In genomic region chr19:35556846-35557538, GRCh38 we compare ENCODE assay signal across 11 cellular contexts. TPM values are rescaled to one million over a fixed set of nuclear protein-coding genes. Genes with fewer than 3 reads are reported as not detected.
DNase-seq lines count a peak whose midpoint lies in the region; ATAC-seq and TF ChIP-seq lines count a peak whose summit lies in the region.
"Had no signal": no experiment of that assay in that cellular context is flagged by ENCODE, and none has a peak within 500 bp of the region (broad histone marks: within the 10 kb centered on the region; RNA-seq: fewer than 3 reads in every experiment).

No MANE protein-coding gene starts in this region.

- H3K4me3 Mint-ChIP-seq in GM23338 = peak overlapping the region; percentile 85
- H3K4me3 Mint-ChIP-seq in natural killer cell treated with Interleukin-12 subunit alpha and Interleukin-12 subunit beta and Interleukin-15 and Interleukin-18, amount 100 ng/mL, for 72 hours = peak overlapping the region; percentile 69

- peak overlapping the region; percentile 93 for H2AFZ ChIP-seq in GM23338

- no peaks in the 10 kb centered on the region; the same call in 2 of the 3 replicates for H3K36me3 Mint-ChIP-seq in GM23338 (ENCODE audit: low read depth)
- H3K36me3 Mint-ChIP-seq in natural killer cell treated with Interleukin-12 subunit alpha and Interleukin-12 subunit beta and Interleukin-15 and Interleukin-18, amount 100 ng/mL, for 72 hours = peaks cover 5% of the 10 kb centered on the region

- H3K9ac ChIP-seq in BLaER1 treated with 17β-estradiol and CSF1 and Interleukin-3, amounts not matched to agents 10 nM and 100 nM = no peak overlapping the region
- H3K9ac ChIP-seq in colonic mucosa (ENCODE audit: low read depth in 2 of 2, low read length in 2 of 2) = no peak overlapping the region

- H3K27ac Mint-ChIP-seq in GM23338 = peak overlapping the region; percentile 12; the same call in 1 of the 2 replicates
- no peak overlapping the region for H3K27ac Mint-ChIP-seq in natural killer cell treated with Interleukin-12 subunit alpha and Interleukin-12 subunit beta and Interleukin-15 and Interleukin-18, amount 100 ng/mL, for 72 hours

- H3K27me3 Mint-ChIP-seq in GM23338 (ENCODE audit: insufficient read depth, low read depth, poor library complexity) = peaks cover 28% of the 10 kb centered on the region
- peaks cover 31 to 47% of the 10 kb centered on the region in 2 donors for H3K27me3 Mint-ChIP-seq in natural killer cell treated with Interleukin-12 subunit alpha and Interleukin-12 subunit beta and Interleukin-15 and Interleukin-18, amount 100 ng/mL, for 72 hours

- H3K4me3 ChIP-seq in BLaER1 treated with 17β-estradiol and CSF1 and Interleukin-3, amounts not matched to agents 10 nM and 100 nM = no peak overlapping the region
- H3K4me3 ChIP-seq in GM23338 = peak overlapping the region; percentile 79
- H3K4me3 ChIP-seq in coronary artery = peak overlapping the region; percentile 64
- H3K4me3 ChIP-seq in colonic mucosa = no peak overlapping the region

- H3K9me3 ChIP-seq in BLaER1 treated with 17β-estradiol and CSF1 and Interleukin-3, amounts not matched to agents 10 nM and 100 nM (replicated peaks in 1 of 11) = no peaks in the 10 kb centered on the region
- no peaks in the 10 kb centered on the region for H3K9me3 ChIP-seq in colonic mucosa
- H3K9me3 ChIP-seq: lower lobe of right lung had no signal

- intact Hi-C loops in colonic mucosa (cut with DNase I) = no loop called here

- peaks cover 10% of the 10 kb centered on the region for H3K4me1 Mint-ChIP-seq in GM23338
- H3K4me1 Mint-ChIP-seq in natural killer cell treated with Interleukin-12 subunit alpha and Interleukin-12 subunit beta and Interleukin-15 and Interleukin-18, amount 100 ng/mL, for 72 hours (ENCODE audit: low read depth in 2 of 2) = peaks cover 6 to 18% of the 10 kb centered on the region in 2 donors

- H3K36me3 ChIP-seq in BLaER1 treated with 17β-estradiol and CSF1 and Interleukin-3, amounts not matched to agents 10 nM and 100 nM = no peaks in the 10 kb centered on the region
- H3K36me3 ChIP-seq in GM23338 (ENCODE audit: insufficient read depth) (no peaks in the 10 kb centered on the region), colonic mucosa (no peaks in the 10 kb centered on the region)
- H3K36me3 ChIP-seq: lower lobe of right lung had no signal

- H3K27ac ChIP-seq in BLaER1 treated with 17β-estradiol and CSF1 and Interleukin-3, amounts not matched to agents 10 nM and 100 nM = no peak overlapping the region
- H3K27ac ChIP-seq in GM23338 (ENCODE audit: low read depth) = no peak overlapping the region
- no peak overlapping the region for H3K27ac ChIP-seq in coronary artery
- H3K27ac ChIP-seq in caudate nucleus (ENCODE audit: low read depth, low read length) = no peak overlapping the region
- H3K27ac ChIP-seq in colonic mucosa = no peak overlapping the region
- H3K27ac ChIP-seq: lower lobe of right lung had no signal

- H3K9me2 ChIP-seq in GM23338 (ENCODE audit: insufficient read depth) = no peaks in the 10 kb centered on the region

- DNase-seq in GM23338 (ENCODE audit: low spot score) = no peak
- no peak for DNase-seq in coronary artery (ENCODE audit: low spot score)
- DNase-seq in natural killer cell treated with Interleukin-12 subunit alpha and Interleukin-12 subunit beta and Interleukin-15 and Interleukin-18, amount 100 ng/mL, for 72 hours (ENCODE audit: low spot score) = peak; percentile 16
- DNase-seq in caudate nucleus (lab: John Stamatoyannopoulos, UW) = no peak
- no peak for DNase-seq in colonic mucosa
- DNase-seq: PC-3 had no signal

- H3K4me2 ChIP-seq in BLaER1 treated with 17β-estradiol and CSF1 and Interleukin-3, amounts not matched to agents 10 nM and 100 nM = peak overlapping the region in 9 of 11 experiments; percentile 22 to 84 (median 66); a peak in 13 of 22 replicates
- peak overlapping the region; percentile 84 for H3K4me2 ChIP-seq in GM23338

- no peak for TF ChIP-seq CTCF in GM23338 (conservative IDR thresholded peaks at IDR 0.05; ENCODE audit: low read depth in 2 of 2)
- no peak for TF ChIP-seq CTCF in coronary artery (IDR thresholded peaks at IDR 0.05)
- TF ChIP-seq CTCF in colonic mucosa (IDR thresholded peaks at IDR 0.05) = no peak

- peaks cover 0 to 34% (median 0%) of the 10 kb centered on the region in 11 experiments; a peak in 6 of 22 replicates for H4K20me1 ChIP-seq in BLaER1 treated with 17β-estradiol and CSF1 and Interleukin-3, amounts not matched to agents 10 nM and 100 nM
- H4K20me1 ChIP-seq in GM23338 (replicated peaks; ENCODE audit: insufficient read depth) = no peaks in the 10 kb centered on the region

- H3K27me3 ChIP-seq in BLaER1 treated with 17β-estradiol and CSF1 and Interleukin-3, amounts not matched to agents 10 nM and 100 nM = peaks cover 0 to 6% (median 0%) of the 10 kb centered on the region in 11 experiments; a peak in 4 of 22 replicates
- H3K27me3 ChIP-seq in GM23338 (ENCODE audit: insufficient read depth) (peaks cover 10% of the 10 kb centered on the region), colonic mucosa (peaks cover 13% of the 10 kb centered on the region)

- peaks cover 14 to 25% (median 19%) of the 10 kb centered on the region in 10 experiments for H3K4me1 ChIP-seq in BLaER1 treated with 17β-estradiol and CSF1 and Interleukin-3, amounts not matched to agents 10 nM and 100 nM
- H3K4me1 ChIP-seq in GM23338 (ENCODE audit: insufficient read depth) = peaks cover 8% of the 10 kb centered on the region; the same call in 1 of the 2 replicates
- peaks cover 3% of the 10 kb centered on the region for H3K4me1 ChIP-seq in colonic mucosa

- no peaks in the 10 kb centered on the region for H3K79me2 ChIP-seq in GM23338 (replicated peaks; ENCODE audit: insufficient read depth)

- ATAC-seq in GM23338 = no peak
- ATAC-seq in natural killer cell treated with Interleukin-12 subunit alpha and Interleukin-12 subunit beta and Interleukin-15 and Interleukin-18, amount 100 ng/mL, for 72 hours = no peak
- no peak for ATAC-seq in GM18502 (IDR thresholded peaks at IDR 0.05; ENCODE audit: poor library complexity, unreplicated experiment)
- ATAC-seq: PC-3 had no signal

- H3F3A ChIP-seq in GM23338 (replicated peaks; ENCODE audit: low read depth) = peaks cover 11% of the 10 kb centered on the region; the same call in 1 of the 2 replicates

- H3K9me3 Mint-ChIP-seq in GM23338 = no peaks in the 10 kb centered on the region; the same call in 1 of the 3 replicates
- H3K9me3 Mint-ChIP-seq in natural killer cell treated with Interleukin-12 subunit alpha and Interleukin-12 subunit beta and Interleukin-15 and Interleukin-18, amount 100 ng/mL, for 72 hours = no peaks in the 10 kb centered on the region

TF ChIP-seq in GM23338, 12 proteins besides CTCF, POLR2A, EP300 and RAD21 (continues in another document):
- TF ChIP-seq ZNF331 (CRISPR knock-in tag; IDR thresholded peaks at IDR 0.05; ENCODE audit: low read depth) (no peak), REST (IDR thresholded peaks at IDR 0.05; ENCODE audit: unreplicated experiment) (no peak), POLR2AphosphoS5 (IDR thresholded peaks at IDR 0.05; ENCODE audit: low read depth) (no peak)

RNA-seq across cellular contexts. Expression of gene ATP4A, which starts 6.5 kb away (rescaled TPM):
- 0.62 and 0.63 TPM in 2 replicates for total RNA-seq in GM23338 (2014; rRNA removed; shearing (Covaris generic))
- polyA plus RNA-seq in GM23338 (2016; fragmentation: Nextera tagmentation; extraction: Ambion mirVana) = 0.61 and 1.0 TPM in 2 replicates
- not detected for total RNA-seq in natural killer cell treated with Interleukin-12 subunit alpha and Interleukin-12 subunit beta and Interleukin-15 and Interleukin-18, amount 100 ng/mL, for 72 hours
- total RNA-seq in colonic mucosa = not detected
- total RNA-seq: lower lobe of right lung; PC-3; subcutaneous adipose tissue; T-helper 1 cell treated with Interleukin-12 subunit alpha and Interleukin-12 subunit beta and Interleukin-4 antibody, amounts not matched to agents 30 ng/mL and 1 ng/mL, for 36 hours had no signal

RNA-seq across cellular contexts. Expression of gene TMEM147, which starts 11.6 kb away (rescaled TPM):
- 164 and 170 TPM in 2 replicates for total RNA-seq in GM23338 (2014; rRNA removed; shearing (Covaris generic))
- 272 TPM in 2 replicates for polyA plus RNA-seq in GM23338 (2016; fragmentation: Nextera tagmentation; extraction: Ambion mirVana)
- total RNA-seq in natural killer cell treated with Interleukin-12 subunit alpha and Interleukin-12 subunit beta and Interleukin-15 and Interleukin-18, amount 100 ng/mL, for 72 hours = 10 to 100 TPM; 25.3 to 34.4 TPM
- 100 to 1,000 TPM in 1 of 2 donors, 10 to 100 TPM in 1; 49.6 to 114 TPM for total RNA-seq in colonic mucosa

RNA-seq across cellular contexts. Expression of gene GAPDHS, which starts 23.7 kb away (rescaled TPM):
- not detected in 2 replicates for total RNA-seq in GM23338 (2014; rRNA removed; shearing (Covaris generic))
- polyA plus RNA-seq in GM23338 (2016; fragmentation: Nextera tagmentation; extraction: Ambion mirVana) = 0.21 TPM in 1 of 2 replicates, not detected in the other
- total RNA-seq in natural killer cell treated with Interleukin-12 subunit alpha and Interleukin-12 subunit beta and Interleukin-15 and Interleukin-18, amount 100 ng/mL, for 72 hours = not detected
- not detected for total RNA-seq in colonic mucosa
- total RNA-seq: lower lobe of right lung; PC-3; subcutaneous adipose tissue; T-helper 1 cell treated with Interleukin-12 subunit alpha and Interleukin-12 subunit beta and Interleukin-4 antibody, amounts not matched to agents 30 ng/mL and 1 ng/mL, for 36 hours had no signal

RNA-seq across cellular contexts. Expression of gene SBSN, which starts 28.9 kb away (rescaled TPM):
- total RNA-seq in GM23338 (2014; rRNA removed; shearing (Covaris generic)) = not detected in 2 replicates
- 0.39 and 0.42 TPM in 2 replicates for polyA plus RNA-seq in GM23338 (2016; fragmentation: Nextera tagmentation; extraction: Ambion mirVana)
- not detected for total RNA-seq in natural killer cell treated with Interleukin-12 subunit alpha and Interleukin-12 subunit beta and Interleukin-15 and Interleukin-18, amount 100 ng/mL, for 72 hours
- not detected for total RNA-seq in colonic mucosa
- total RNA-seq: lower lobe of right lung; subcutaneous adipose tissue; T-helper 1 cell treated with Interleukin-12 subunit alpha and Interleukin-12 subunit beta and Interleukin-4 antibody, amounts not matched to agents 30 ng/mL and 1 ng/mL, for 36 hours had no signal

RNA-seq across cellular contexts. Expression of gene PMIS2, which starts 29.0 kb away (rescaled TPM):
- not detected in 2 replicates for total RNA-seq in GM23338 (2014; rRNA removed; shearing (Covaris generic))
- not detected in 2 replicates for polyA plus RNA-seq in GM23338 (2016; fragmentation: Nextera tagmentation; extraction: Ambion mirVana)
- total RNA-seq in natural killer cell treated with Interleukin-12 subunit alpha and Interleukin-12 subunit beta and Interleukin-15 and Interleukin-18, amount 100 ng/mL, for 72 hours = not detected
- not detected for total RNA-seq in colonic mucosa
- total RNA-seq: lower lobe of right lung; PC-3; subcutaneous adipose tissue; T-helper 1 cell treated with Interleukin-12 subunit alpha and Interleukin-12 subunit beta and Interleukin-4 antibody, amounts not matched to agents 30 ng/mL and 1 ng/mL, for 36 hours had no signal

Comparison
In these comparisons a context has a peak if more than half of its experiments do, and no peak if none do; other contexts are left out.
1. H3K4me3 ChIP-seq: peak in GM23338 (single experiment) and coronary artery (single experiment); none in BLaER1 treated with 17β-estradiol and CSF1 and Interleukin-3, amounts not matched to agents 10 nM and 100 nM (0 of 10) and colonic mucosa (single experiment).